ENCODE assay signal across 8 cellular contexts in genomic region chr5:102670224-102670836, GRCh38.
DNase-seq lines count a peak whose midpoint lies in the region; ATAC-seq and TF ChIP-seq lines count a peak whose summit lies in the region.

No MANE protein-coding gene starts in this region.

- no peak overlapping the region for H2AFZ ChIP-seq in DND-41 (ENCODE audit: low read depth, low read length)

- in situ Hi-C loops in G401 (cut with HindIII; ENCODE audit: low sequenced_read_pairs) = no loop called here

- no peaks in the 10 kb centered on the region for H4K20me1 ChIP-seq in DND-41 (ENCODE audit: insufficient read depth, low read length)

- no peak overlapping the region for H3K9ac ChIP-seq in DND-41 (ENCODE audit: low read depth, low read length)

- no peaks in the 10 kb centered on the region for H3K4me1 ChIP-seq in DND-41 (ENCODE audit: insufficient read depth, low read length)

- TF ChIP-seq CTCF in DND-41 (IDR thresholded peaks at IDR 0.05; ENCODE audit: borderline replicate concordance, extremely low read depth, low read length, poor library complexity, severe bottlenecking) (peak; percentile 53), HFF-Myc (IDR thresholded peaks at IDR 0.05; ENCODE audit: low read depth, low read length, missing control alignments) (peak; percentile 63)

- H3K79me2 ChIP-seq in DND-41 (ENCODE audit: insufficient read depth, low read length) = no peaks in the 10 kb centered on the region

- no peak for DNase-seq in DND-41
- no peak for DNase-seq in HFF-Myc (ENCODE audit: extremely low read depth, low read depth)
- peak; percentile 67 for DNase-seq in RPMI7951 (ENCODE audit: low read depth)
- peak; percentile 24 for DNase-seq in left cardiac atrium
- no peak for DNase-seq in G401 (ENCODE audit: low spot score)
- DNase-seq in NCI-H2107 (lab: John Stamatoyannopoulos, UW) = no peak

- no peak overlapping the region for H3K27ac ChIP-seq in DND-41 (ENCODE audit: low read length)

- intact Hi-C loops in left cardiac atrium (cut with DNase I) = no loop called here

- H3K4me2 ChIP-seq in DND-41 (ENCODE audit: insufficient read depth, low read length) = no peak overlapping the region

- H3K27me3 ChIP-seq in DND-41 (ENCODE audit: insufficient read depth, low read length, poor library complexity) = no peaks in the 10 kb centered on the region

- 0 out of 3 replicates have a peak, but pooled peaks have one; percentile 54 for ATAC-seq in DND-41 (ENCODE audit: insufficient read depth, low read depth)
- ATAC-seq in left cardiac atrium = peak in 1 of 2 donors; percentile 38
- ATAC-seq in GM19455 (IDR thresholded peaks at IDR 0.05; ENCODE audit: unreplicated experiment) = no peak
- ATAC-seq in HG03354 (IDR thresholded peaks at IDR 0.05; ENCODE audit: poor library complexity, severe bottlenecking, unreplicated experiment) = no peak

- no peaks in the 10 kb centered on the region for H3K36me3 ChIP-seq in DND-41 (ENCODE audit: insufficient read depth, low read length)

- no peaks in the 10 kb centered on the region for H3K9me3 ChIP-seq in DND-41 (ENCODE audit: insufficient read depth, low read length, severe bottlenecking)

- H3K4me3 ChIP-seq in DND-41 (ENCODE audit: low read depth in 1 of 2, low read length in 2 of 2) (no peak overlapping the region), HFF-Myc (replicated peaks; ENCODE audit: low read depth, low read length) (no peak overlapping the region)

Comparison
In these comparisons a context has a peak if more than half of its experiments do, and no peak if none do; other contexts are left out.
1. DNase-seq: peak in RPMI7951 (single experiment) and left cardiac atrium (single experiment); none in DND-41 (single experiment), HFF-Myc (single experiment), G401 (single experiment) and NCI-H2107 (single experiment).